2 cellular contexts compared by ENCODE assay signal in genomic region chr1:112923956-112924349, GRCh38.
TF ChIP-seq lines count a peak whose summit lies in the region.

No MANE protein-coding gene starts in this region.

TF ChIP-seq in GM23338, 12 proteins besides CTCF, POLR2A, EP300 and RAD21:
- TF ChIP-seq JUNB (IDR thresholded peaks at IDR 0.05; ENCODE audit: unreplicated experiment) (no peak), ZNF462 (CRISPR knock-in tag; IDR thresholded peaks at IDR 0.05) (no peak), REST (IDR thresholded peaks at IDR 0.05; ENCODE audit: unreplicated experiment) (no peak), ZNF331 (CRISPR knock-in tag; IDR thresholded peaks at IDR 0.05; ENCODE audit: low read depth) (no peak), NANOG (IDR thresholded peaks at IDR 0.05; ENCODE audit: borderline replicate concordance) (no peak), EZH2 (IDR thresholded peaks at IDR 0.05; ENCODE audit: low read depth, unreplicated experiment) (no peak), STAT1 (IDR thresholded peaks at IDR 0.05; ENCODE audit: unreplicated experiment) (no peak), POLR2AphosphoS5 (IDR thresholded peaks at IDR 0.05; ENCODE audit: low read depth) (no peak), EZH2phosphoT487 (IDR thresholded peaks at IDR 0.05; ENCODE audit: unreplicated experiment) (no peak), ETS1 (IDR thresholded peaks at IDR 0.05) (no peak), ZNF114 (CRISPR knock-in tag; IDR thresholded peaks at IDR 0.05) (no peak), CREB1 (CRISPR knock-in tag; IDR thresholded peaks at IDR 0.05; ENCODE audit: low read depth) (no peak)
TF ChIP-seq in GM23338: peak in this region for 0.

TF ChIP-seq in HepG2, 621 proteins besides CTCF, POLR2A, EP300 and RAD21:
- 0 out of 2 replicates have a peak, but pooled peaks have one; percentile 56 for TF ChIP-seq HNRNPL (IDR thresholded peaks at IDR 0.05; ENCODE audit: low read depth, low read length)
- TF ChIP-seq CENPX (CRISPR knock-in tag; IDR thresholded peaks at IDR 0.05) = no peak
- peak; percentile 94 for TF ChIP-seq ZBTB33 (CRISPR knock-in tag; IDR thresholded peaks at IDR 0.05)
TF ChIP-seq in HepG2: peak in this region for 2.
